14 cellular contexts compared by ENCODE assay signal in genomic region chr6:44201200-44201599, GRCh38. TPM values are rescaled to one million over a fixed set of nuclear protein-coding genes. Genes with fewer than 3 reads are reported as not detected.
DNase-seq lines count a peak whose midpoint lies in the region; FAIRE-seq and TF ChIP-seq lines count a peak whose summit lies in the region.
"Had no signal": no experiment of that assay in that cellular context is flagged by ENCODE, and none has a peak within 500 bp of the region (broad histone marks: within the 10 kb centered on the region; RNA-seq: fewer than 3 reads in every experiment).

No MANE protein-coding gene starts in this region.

- H3K27me3 ChIP-seq in bronchial epithelial cell (ENCODE audit: control insufficient read depth, insufficient read depth, low read length) (no peaks in the 10 kb centered on the region), neural progenitor cell (no peaks in the 10 kb centered on the region), Karpas-422 (ENCODE audit: low read length) (no peaks in the 10 kb centered on the region)

- H3K9me3 Mint-ChIP-seq in neural progenitor cell: no peaks in the 10 kb centered on the region
- H3K9me3 Mint-ChIP-seq: activated CD4-positive, alpha-beta memory T cell treated with anti-CD3 and anti-CD28 coated beads for 36 hours had no signal

- DNase-seq in GM12891 (ENCODE audit: insufficient read length, low spot score) (no peak), bronchial epithelial cell (ENCODE audit: low read depth) (peak; percentile 62), neural progenitor cell (ENCODE audit: low spot score) (no peak), GM19238 (ENCODE audit: insufficient read length, low spot score) (no peak), Karpas-422 (no peak), germinal center (ENCODE audit: low spot score) (no peak)
- DNase-seq: activated CD4-positive, alpha-beta memory T cell treated with anti-CD3 and anti-CD28 coated beads for 36 hours; hippocampal formation; NCI-H1930; SHP77 treated with DMSO at 0.1 percent for 48 hours; stimulated activated CD4-positive, alpha-beta T cell treated with anti-CD3 and anti-CD28 coated beads, Interleukin-1b, Interleukin-23, amount 100 ng/mL, for 48 hours had no signal

- peaks cover 18% of the 10 kb centered on the region for H3K4me1 Mint-ChIP-seq in neural progenitor cell

- H3K9ac ChIP-seq in neural progenitor cell: no peak overlapping the region
- no peak overlapping the region for H3K9ac ChIP-seq in Karpas-422 (ENCODE audit: low read length)
- H3K9ac ChIP-seq: KMS-11 had no signal

- H4K20me1 ChIP-seq in neural progenitor cell (ENCODE audit: low read depth) (no peaks in the 10 kb centered on the region), Karpas-422 (ENCODE audit: insufficient read depth, low read depth, low read length) (no peaks in the 10 kb centered on the region)

- H3F3A ChIP-seq in neural progenitor cell (ENCODE audit: low read depth): peaks cover 20% of the 10 kb centered on the region

- H3K9me3 ChIP-seq in neural progenitor cell (ENCODE audit: low read depth) (no peaks in the 10 kb centered on the region), Karpas-422 (ENCODE audit: low read length) (no peaks in the 10 kb centered on the region)

- no peaks in the 10 kb centered on the region for H3K36me3 ChIP-seq in bronchial epithelial cell (ENCODE audit: control insufficient read depth, insufficient read depth, low read length)
- H3K36me3 ChIP-seq in neural progenitor cell: no peaks in the 10 kb centered on the region
- no peaks in the 10 kb centered on the region for H3K36me3 ChIP-seq in Karpas-422 (ENCODE audit: insufficient read depth, low read length)

- no peak overlapping the region for H3K4me3 Mint-ChIP-seq in neural progenitor cell
- H3K4me3 Mint-ChIP-seq: activated CD4-positive, alpha-beta memory T cell treated with anti-CD3 and anti-CD28 coated beads for 36 hours had no signal

- TF ChIP-seq POLR2A in GM12891 (IDR thresholded peaks at IDR 0.05; ENCODE audit: low read depth, low read length): no peak

- H3K9me2 ChIP-seq in Karpas-422 (replicated peaks; ENCODE audit: insufficient read depth, low read length): no peaks in the 10 kb centered on the region

- TF ChIP-seq CTCF in bronchial epithelial cell (IDR thresholded peaks at IDR 0.05; ENCODE audit: insufficient read depth, low read length, severe bottlenecking): no peak
- no peak for TF ChIP-seq CTCF in neural progenitor cell (IDR thresholded peaks at IDR 0.05)

- H2AFZ ChIP-seq in neural progenitor cell (replicated peaks) (no peak overlapping the region), Karpas-422 (ENCODE audit: low read length) (no peak overlapping the region)

- H3K27ac Mint-ChIP-seq in neural progenitor cell: peak overlapping the region; percentile 91
- H3K27ac Mint-ChIP-seq: activated CD4-positive, alpha-beta memory T cell treated with anti-CD3 and anti-CD28 coated beads for 36 hours; progenitor cell of endocrine pancreas had no signal

- no peaks in the 10 kb centered on the region for H3K36me3 Mint-ChIP-seq in neural progenitor cell
- H3K36me3 Mint-ChIP-seq: activated CD4-positive, alpha-beta memory T cell treated with anti-CD3 and anti-CD28 coated beads for 36 hours had no signal

- H3K4me1 ChIP-seq in neural progenitor cell (peaks cover 28% of the 10 kb centered on the region), Karpas-422 (ENCODE audit: low read length) (no peaks in the 10 kb centered on the region)

- no peaks in the 10 kb centered on the region for H3K79me2 ChIP-seq in neural progenitor cell (ENCODE audit: low read depth)
- no peaks in the 10 kb centered on the region for H3K79me2 ChIP-seq in Karpas-422 (ENCODE audit: low read length)

- H3K27ac ChIP-seq in neural progenitor cell (no peak overlapping the region), Karpas-422 (ENCODE audit: low read length) (no peak overlapping the region)
- H3K27ac ChIP-seq: KMS-11 had no signal

- peaks cover 8% of the 10 kb centered on the region for H3K27me3 Mint-ChIP-seq in neural progenitor cell (ENCODE audit: insufficient read depth, low read depth)

- H3K4me3 ChIP-seq in bronchial epithelial cell (ENCODE audit: low read depth, low read length) (no peak overlapping the region), neural progenitor cell (no peak overlapping the region), Karpas-422 (ENCODE audit: low read length) (no peak overlapping the region)

- FAIRE-seq in GM12891 (lab: Jason Lieb, UNC): no peak
- FAIRE-seq in bronchial epithelial cell (lab: Jason Lieb, UNC): no peak
- FAIRE-seq: endothelial cell of umbilical vein had no signal

- H3K4me2 ChIP-seq in neural progenitor cell (no peak overlapping the region), Karpas-422 (ENCODE audit: low read depth, low read length, poor library complexity, severe bottlenecking) (no peak overlapping the region)
- H3K4me2 ChIP-seq: KMS-11 had no signal

TF ChIP-seq in GM12891, 5 proteins besides CTCF, POLR2A, EP300 and RAD21:
- TF ChIP-seq SPI1 (IDR thresholded peaks at IDR 0.05; ENCODE audit: low read depth, low read length) (0 out of 2 replicates have a peak, but pooled peaks have one; percentile 5), POLR2AphosphoS5 (IDR thresholded peaks at IDR 0.05; ENCODE audit: low read depth, low read length) (no peak)

RNA-seq across cellular contexts. Expression of gene MYMX, which starts 15.5 kb away (rescaled TPM):
- polyA plus RNA-seq in GM12891 (2012; ENCODE audit: low read depth, missing spikeins): 0.12 TPM
- not detected in 2 replicates for total RNA-seq in bronchial epithelial cell
- total RNA-seq in neural progenitor cell (ENCODE audit: low replicate concordance): 0.54 and 1.5 TPM in 2 replicates
- total RNA-seq in Karpas-422 (2014; rRNA removed; shearing (Covaris generic); ENCODE audit: low replicate concordance): not detected in 2 replicates
- total RNA-seq: activated CD4-positive, alpha-beta memory T cell treated with anti-CD3 and anti-CD28 coated beads for 36 hours; endothelial cell of umbilical vein; progenitor cell of endocrine pancreas had no signal

RNA-seq across cellular contexts. Expression of gene SLC29A1, which starts 22.2 kb away (rescaled TPM):
- polyA plus RNA-seq in GM12891 (2012; ENCODE audit: low read depth, missing spikeins): 37.6 TPM
- total RNA-seq in bronchial epithelial cell (1.2 and 1.8 TPM in 2 replicates), neural progenitor cell (ENCODE audit: low replicate concordance) (34.8 and 69.7 TPM in 2 replicates)
- 26.9 and 29.3 TPM in 2 replicates for total RNA-seq in Karpas-422 (2014; rRNA removed; shearing (Covaris generic); ENCODE audit: low replicate concordance)

RNA-seq across cellular contexts. Expression of gene CAPN11, which starts 42.6 kb away (rescaled TPM):
- polyA plus RNA-seq in GM12891 (2012; ENCODE audit: low read depth, missing spikeins): 1.2 TPM
- not detected in 2 replicates for total RNA-seq in bronchial epithelial cell
- 0.40 and 0.49 TPM in 2 replicates for total RNA-seq in neural progenitor cell (ENCODE audit: low replicate concordance)
- total RNA-seq in Karpas-422 (2014; rRNA removed; shearing (Covaris generic); ENCODE audit: low replicate concordance): not detected in 2 replicates
- total RNA-seq: progenitor cell of endocrine pancreas had no signal

RNA-seq across cellular contexts. Expression of gene HSP90AB1, which starts 45.7 kb away (rescaled TPM):
- polyA plus RNA-seq in GM12891 (2012; ENCODE audit: low read depth, missing spikeins): 869 TPM
- total RNA-seq in bronchial epithelial cell (200 and 396 TPM in 2 replicates), neural progenitor cell (ENCODE audit: low replicate concordance) (1,851 and 2,068 TPM in 2 replicates)
- 474 and 539 TPM in 2 replicates for total RNA-seq in Karpas-422 (2014; rRNA removed; shearing (Covaris generic); ENCODE audit: low replicate concordance)

RNA-seq across cellular contexts. Expression of gene SLC35B2, which starts 56.1 kb away (rescaled TPM):
- 30.1 TPM for polyA plus RNA-seq in GM12891 (2012; ENCODE audit: low read depth, missing spikeins)
- total RNA-seq in bronchial epithelial cell (50.4 and 52.9 TPM in 2 replicates), neural progenitor cell (ENCODE audit: low replicate concordance) (33.9 and 47.0 TPM in 2 replicates)
- total RNA-seq in Karpas-422 (2014; rRNA removed; shearing (Covaris generic); ENCODE audit: low replicate concordance): 30.0 and 49.9 TPM in 2 replicates
